ENCODE assay signal across 15 cellular contexts in genomic region chr1:106836708-106837107, GRCh38.
DNase-seq lines count a peak whose midpoint lies in the region; ATAC-seq and TF ChIP-seq lines count a peak whose summit lies in the region.
"Had no signal": no experiment of that assay in that cellular context is flagged by ENCODE, and none has a peak within 500 bp of the region (broad histone marks: within the 10 kb centered on the region; RNA-seq: fewer than 3 reads in every experiment).

No MANE protein-coding gene starts in this region.

- DNase-seq in NCI-H2196 (lab: John Stamatoyannopoulos, UW; ENCODE audit: unreplicated experiment) (no peak), osteocyte (ENCODE audit: extremely low spot score, unreplicated experiment) (no peak), hypothalamus (lab: John Stamatoyannopoulos, UW) (no peak), foreskin fibroblast (no peak)
- DNase-seq: activated CD4-positive, alpha-beta T cell treated with anti-CD3 and anti-CD28 coated beads, Interleukin-2, amount 10 ng/mL, durations not matched to agents 24 days and 14 days; CD8-positive, alpha-beta T cell; NCI-H187 treated with DMSO at 0.1 percent for 48 hours; NCI-H82; pancreas; thyroid gland had no signal

- ATAC-seq in GM19372 (IDR thresholded peaks at IDR 0.05; ENCODE audit: low read depth, unreplicated experiment) (peak; percentile 59), HG02571 (IDR thresholded peaks at IDR 0.05; ENCODE audit: unreplicated experiment) (peak; percentile 66), HG03135 (IDR thresholded peaks at IDR 0.05; ENCODE audit: unreplicated experiment) (peak; percentile 88)
- ATAC-seq: CD8-positive, alpha-beta T cell; pancreas had no signal

- no peaks in the 10 kb centered on the region for H3K27me3 Mint-ChIP-seq in osteocyte (ENCODE audit: unreplicated experiment)
- H3K27me3 Mint-ChIP-seq: activated CD4-positive, alpha-beta T cell treated with anti-CD3 and anti-CD28 coated beads, Interleukin-2, amount 10 ng/mL, durations not matched to agents 24 days and 14 days had no signal

- no peaks in the 10 kb centered on the region for H3K4me1 Mint-ChIP-seq in osteocyte (ENCODE audit: unreplicated experiment)
- H3K4me1 Mint-ChIP-seq: activated CD4-positive, alpha-beta T cell treated with anti-CD3 and anti-CD28 coated beads, Interleukin-2, amount 10 ng/mL, durations not matched to agents 24 days and 14 days had no signal

- no peak overlapping the region for H3K4me3 Mint-ChIP-seq in osteocyte (ENCODE audit: unreplicated experiment)
- H3K4me3 Mint-ChIP-seq: activated CD4-positive, alpha-beta T cell treated with anti-CD3 and anti-CD28 coated beads, Interleukin-2, amount 10 ng/mL, durations not matched to agents 24 days and 14 days; CD8-positive, alpha-beta T cell had no signal

- no peaks in the 10 kb centered on the region for H3K9me3 Mint-ChIP-seq in osteocyte (ENCODE audit: unreplicated experiment)
- H3K9me3 Mint-ChIP-seq: activated CD4-positive, alpha-beta T cell treated with anti-CD3 and anti-CD28 coated beads, Interleukin-2, amount 10 ng/mL, durations not matched to agents 24 days and 14 days; activated T-helper 2 cell treated with anti-CD3 and anti-CD28 coated beads, Interferon-gamma antibody, Interleukin-2, Interleukin-4, amounts not matched to agents 10 μg/mL and 5 μg/mL and 100 μg/mL, durations not matched to agents 14 hours and 24 hours and 36 hours had no signal

- TF ChIP-seq CTCF in osteocyte (IDR thresholded peaks at IDR 0.05) = no peak
- no peak for TF ChIP-seq CTCF in foreskin fibroblast (IDR thresholded peaks at IDR 0.05; ENCODE audit: low read depth, low read length)

- no peak overlapping the region for H3K27ac Mint-ChIP-seq in osteocyte (ENCODE audit: unreplicated experiment)
- H3K27ac Mint-ChIP-seq: activated CD4-positive, alpha-beta T cell treated with anti-CD3 and anti-CD28 coated beads, Interleukin-2, amount 10 ng/mL, durations not matched to agents 24 days and 14 days; activated T-helper 2 cell treated with anti-CD3 and anti-CD28 coated beads, Interferon-gamma antibody, Interleukin-2, Interleukin-4, amounts not matched to agents 10 μg/mL and 5 μg/mL and 100 μg/mL, durations not matched to agents 14 hours and 24 hours and 36 hours; CD8-positive, alpha-beta T cell had no signal

- no peaks in the 10 kb centered on the region for H3K36me3 Mint-ChIP-seq in osteocyte (ENCODE audit: unreplicated experiment)
- H3K36me3 Mint-ChIP-seq: CD8-positive, alpha-beta T cell had no signal

- H3K4me3 ChIP-seq in foreskin fibroblast (ENCODE audit: low read depth in 1 of 2, low read length in 2 of 2) = no peak overlapping the region
- H3K4me3 ChIP-seq: ascending aorta, pancreas, thyroid gland had no signal
